ENCODE assay signal across 8 cellular contexts in the genomic region with DNA sequence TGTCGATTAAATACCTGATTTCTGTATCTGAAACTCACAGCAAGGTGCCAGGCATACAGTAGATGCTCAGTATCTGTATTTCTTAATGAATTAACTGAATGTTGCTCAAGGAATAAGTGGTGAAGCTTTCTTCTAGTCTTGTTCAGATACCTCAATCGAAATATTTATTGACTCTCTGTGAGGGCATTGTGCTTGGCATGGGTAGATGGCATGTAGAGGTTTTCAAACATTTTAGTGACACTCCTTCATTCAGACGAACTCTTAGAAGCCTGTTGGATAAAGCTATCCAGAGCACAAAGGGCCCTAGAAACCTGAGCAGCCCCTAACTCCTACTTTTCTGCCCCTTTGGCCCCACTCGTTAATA. TPM values are rescaled to one million over a fixed set of nuclear protein-coding genes. Genes with fewer than 3 reads are reported as not detected.
DNase-seq lines count a peak whose midpoint lies in the region; ATAC-seq and TF ChIP-seq lines count a peak whose summit lies in the region.

No MANE protein-coding gene starts in this region.

- H3K36me3 ChIP-seq in ascending aorta (no peaks in the 10 kb centered on the region), liver (ENCODE audit: control insufficient read depth in 4 of 4, insufficient read depth in 3 of 4, low read depth in 1 of 4, low read length in 3 of 4) (no peaks in the 10 kb centered on the region), thoracic aorta (no peaks in the 10 kb centered on the region)

- 38% methylated on average over 4 of the region's 4 CpGs for WGBS in liver

- peak overlapping the region; percentile 98 for H3K27ac Mint-ChIP-seq in activated CD4-positive, alpha-beta T cell treated with anti-CD3 and anti-CD28 coated beads, Interleukin-2, amount 10 ng/mL, durations not matched to agents 7 days and 5 days

- TF ChIP-seq CTCF in ascending aorta (IDR thresholded peaks at IDR 0.05), result no peak
- TF ChIP-seq CTCF in liver (IDR thresholded peaks at IDR 0.05; ENCODE audit: low read depth, low read length, missing input control), result no peak
- TF ChIP-seq CTCF in thoracic aorta (IDR thresholded peaks at IDR 0.05), result no peak

- H3K9me3 ChIP-seq in ascending aorta, result no peaks in the 10 kb centered on the region
- H3K9me3 ChIP-seq in liver (ENCODE audit: control insufficient read depth in 4 of 4, low read length in 3 of 4), result no peaks in the 10 kb centered on the region
- no peaks in the 10 kb centered on the region for H3K9me3 ChIP-seq in thoracic aorta

- H3K36me3 Mint-ChIP-seq in activated CD4-positive, alpha-beta T cell treated with anti-CD3 and anti-CD28 coated beads, Interleukin-2, amount 10 ng/mL, durations not matched to agents 7 days and 5 days (ENCODE audit: low read depth), result peaks cover 16% of the 10 kb centered on the region

- H3K4me1 Mint-ChIP-seq in activated CD4-positive, alpha-beta T cell treated with anti-CD3 and anti-CD28 coated beads, Interleukin-2, amount 10 ng/mL, durations not matched to agents 7 days and 5 days, result peaks cover 64% of the 10 kb centered on the region

- H3K4me3 ChIP-seq in ascending aorta (peak overlapping the region; percentile 82 to 88), liver (ENCODE audit: low read depth in 1 of 3, low read length in 3 of 3) (peak overlapping the region in 1 of 3 donors; percentile 74), thoracic aorta (peak overlapping the region; percentile 83)

- H3K4me1 ChIP-seq in ascending aorta (peaks cover 13 to 40% of the 10 kb centered on the region in 2 donors), liver (ENCODE audit: control insufficient read depth in 4 of 4, insufficient read depth in 4 of 4, low read length in 3 of 4) (peaks cover 9 to 75% (median 63%) of the 10 kb centered on the region in 4 donors), thoracic aorta (ENCODE audit: control insufficient read depth in 1 of 2, low read depth in 2 of 2) (peaks cover 30 to 66% of the 10 kb centered on the region in 2 donors)

- H3K27me3 ChIP-seq in ascending aorta (no peaks in the 10 kb centered on the region), liver (ENCODE audit: control insufficient read depth in 4 of 4, insufficient read depth in 4 of 4, low read length in 3 of 4) (no peaks in the 10 kb centered on the region), thoracic aorta (replicated peaks; ENCODE audit: insufficient read depth) (no peaks in the 10 kb centered on the region)

- TF ChIP-seq RAD21 in liver (IDR thresholded peaks at IDR 0.05), result no peak

- no peaks in the 10 kb centered on the region for H3K9me3 Mint-ChIP-seq in activated CD4-positive, alpha-beta T cell treated with anti-CD3 and anti-CD28 coated beads, Interleukin-2, amount 10 ng/mL, durations not matched to agents 7 days and 5 days

- CTCF ChIA-PET in activated CD4-positive, alpha-beta T cell treated with anti-CD3 and anti-CD28 coated beads, Interleukin-2, amount 10 ng/mL, durations not matched to agents 7 days and 5 days (lab: Charles Lee), result interaction anchor here (1.0 to 1.3 kb wide), 3 partner anchors 12 to 530 kb away, joined by 3 to 4 read pairs (median 3); no protein-coding TSS in a partner anchor

- POLR2A ChIA-PET in activated CD4-positive, alpha-beta T cell treated with anti-CD3 and anti-CD28 coated beads, Interleukin-2, amount 10 ng/mL, durations not matched to agents 7 days and 5 days (lab: Charles Lee), result no interaction called here

- H3K4me3 Mint-ChIP-seq in activated CD4-positive, alpha-beta T cell treated with anti-CD3 and anti-CD28 coated beads, Interleukin-2, amount 10 ng/mL, durations not matched to agents 7 days and 5 days, result peak overlapping the region; percentile 93

- no peak overlapping the region for H3K9ac ChIP-seq in liver (ENCODE audit: low read depth in 1 of 2, low read length in 2 of 2)

- no peak for ATAC-seq in thoracic aorta (ENCODE audit: insufficient number of reproducible peaks, low FRiP score, low read depth)
- ATAC-seq in left colon, result no peak

- H3K27ac ChIP-seq in ascending aorta (peak overlapping the region; percentile 77 to 78), liver (ENCODE audit: low read depth in 1 of 2, low read length in 2 of 2) (peak overlapping the region; percentile 44 to 87), thoracic aorta (peak overlapping the region; percentile 79 to 85)

- DNase-seq in activated CD4-positive, alpha-beta T cell treated with anti-CD3 and anti-CD28 coated beads, Interleukin-2, amount 10 ng/mL, durations not matched to agents 7 days and 5 days, result no peak
- no peak for DNase-seq in activated CD4-positive, alpha-beta T cell treated with anti-CD3 and anti-CD28 coated beads for 4 hours
- DNase-seq in ascending aorta (ENCODE audit: low spot score in 2 of 2) (no peak), thoracic aorta (ENCODE audit: low spot score) (no peak), NCI-H2227 treated with DMSO at 0.1 percent for 48 hours (lab: John Stamatoyannopoulos, UW) (no peak), germinal center (ENCODE audit: low spot score) (no peak), left colon (no peak)

- H3K27me3 Mint-ChIP-seq in activated CD4-positive, alpha-beta T cell treated with anti-CD3 and anti-CD28 coated beads, Interleukin-2, amount 10 ng/mL, durations not matched to agents 7 days and 5 days, result no peaks in the 10 kb centered on the region

- intact Hi-C loops in ascending aorta (cut with DNase I), result loop anchor here (10.0 kb wide), 2 partner anchors 289 to 501 kb away; partner anchors contain the start of genes FBXL22, PCLAF and TRIP4
- intact Hi-C loops in left colon (cut with DNase I, micrococcal nuclease), result no loop called here

TF ChIP-seq in liver, 16 proteins besides CTCF, POLR2A, EP300 and RAD21 (continues in another document):
- TF ChIP-seq EGR1 (IDR thresholded peaks at IDR 0.05; ENCODE audit: low read depth in 2 of 2), result no peak
- TF ChIP-seq FOXA2 (IDR thresholded peaks at IDR 0.05), result no peak
- no peak for TF ChIP-seq MAX (IDR thresholded peaks at IDR 0.05)
- TF ChIP-seq JUND (IDR thresholded peaks at IDR 0.05), result no peak
- no peak for TF ChIP-seq TAF1 (conservative IDR thresholded peaks at IDR 0.05)
- no peak for TF ChIP-seq HNF4G (IDR thresholded peaks at IDR 0.05)
- no peak for TF ChIP-seq ATF3 (IDR thresholded peaks at IDR 0.05)
- TF ChIP-seq FOXA1 (IDR thresholded peaks at IDR 0.05), result no peak
- TF ChIP-seq REST (IDR thresholded peaks at IDR 0.05), result no peak
- TF ChIP-seq RXRA (IDR thresholded peaks at IDR 0.05), result no peak
- no peak for TF ChIP-seq HNF4A (conservative IDR thresholded peaks at IDR 0.05)

RNA-seq across cellular contexts. Expression of gene SNX1, which starts 0.4 kb away (rescaled TPM):
- 100 to 1,000 TPM; 122 to 125 TPM for total RNA-seq in activated CD4-positive, alpha-beta T cell treated with anti-CD3 and anti-CD28 coated beads, Interleukin-2, amount 10 ng/mL, durations not matched to agents 7 days and 5 days
- total RNA-seq in ascending aorta (33.8 TPM), liver (10 to 100 TPM; 40.0 to 67.4 TPM), thoracic aorta (100 to 1,000 TPM in 1 of 2 donors, 10 to 100 TPM in 1; 47.2 to 104 TPM), left colon (100 to 1,000 TPM; 103 to 110 TPM)
- 10 to 100 TPM; 44.4 to 45.6 TPM for polyA plus RNA-seq in liver

RNA-seq across cellular contexts. Expression of gene CIAO2A, which starts 1.8 kb away (rescaled TPM):
- total RNA-seq in activated CD4-positive, alpha-beta T cell treated with anti-CD3 and anti-CD28 coated beads, Interleukin-2, amount 10 ng/mL, durations not matched to agents 7 days and 5 days, result 10 to 100 TPM; 67.3 to 77.7 TPM
- 2.4 TPM for total RNA-seq in ascending aorta
- 100 to 1,000 TPM; 124 to 147 TPM for total RNA-seq in liver
- polyA plus RNA-seq in liver, result 100 to 1,000 TPM; 171 to 404 TPM
- total RNA-seq in thoracic aorta, result 10 to 100 TPM; 16.9 to 24.4 TPM
- total RNA-seq in left colon, result 100 to 1,000 TPM in 1 of 2 donors, 10 to 100 TPM in 1; 86.5 to 106 TPM

RNA-seq across cellular contexts. Expression of gene DAPK2, which starts 49.1 kb away (rescaled TPM):
- total RNA-seq in activated CD4-positive, alpha-beta T cell treated with anti-CD3 and anti-CD28 coated beads, Interleukin-2, amount 10 ng/mL, durations not matched to agents 7 days and 5 days, result under 1 TPM; 0.83 to 0.87 TPM
- 2.4 TPM for total RNA-seq in ascending aorta
- 1 to 10 TPM; 1.1 to 3.6 TPM for total RNA-seq in liver
- 1 to 10 TPM; 1.0 to 1.1 TPM for polyA plus RNA-seq in liver
- total RNA-seq in thoracic aorta, result 10 to 100 TPM in 1 of 2 donors, 1 to 10 TPM in 1; 6.1 to 10.6 TPM
- 10 to 100 TPM; 48.8 to 58.3 TPM for total RNA-seq in left colon

RNA-seq across cellular contexts. Expression of gene SNX22, which starts 56.1 kb away (rescaled TPM):
- under 1 TPM; 0.50 to 0.60 TPM for total RNA-seq in activated CD4-positive, alpha-beta T cell treated with anti-CD3 and anti-CD28 coated beads, Interleukin-2, amount 10 ng/mL, durations not matched to agents 7 days and 5 days
- total RNA-seq in ascending aorta, result 0.53 TPM
- total RNA-seq in liver, result 10 to 100 TPM in 1 of 2 donors, 1 to 10 TPM in 1; 2.2 to 37.4 TPM
- 1 to 10 TPM; 2.4 to 3.7 TPM for polyA plus RNA-seq in liver
- total RNA-seq in thoracic aorta, result under 1 TPM; 0.27 to 0.28 TPM
- under 1 TPM; 0.34 to 0.73 TPM for total RNA-seq in left colon

Comparison
In these comparisons a context has a peak if more than half of its experiments do, and no peak if none do; other contexts are left out.
1. RNA of gene DAPK2, which starts 49.1 kb away (total RNA-seq): 48.8 to 58.3 TPM in left colon; 6.1 to 10.6 TPM in thoracic aorta, 1.1 to 3.6 TPM in liver, 2.4 TPM in ascending aorta (single experiment) and 0.83 to 0.87 TPM in activated CD4-positive, alpha-beta T cell treated with anti-CD3 and anti-CD28 coated beads, Interleukin-2, amount 10 ng/mL, durations not matched to agents 7 days and 5 days; every median in the first group is over 4 times any median in the second.
2. Peak in every context shown above with its lines, with median percentiles within 50 percentile points of each other: H3K27ac ChIP-seq.